Comparison of ENCODE assay signal across 2 cellular contexts in the genomic region with DNA sequence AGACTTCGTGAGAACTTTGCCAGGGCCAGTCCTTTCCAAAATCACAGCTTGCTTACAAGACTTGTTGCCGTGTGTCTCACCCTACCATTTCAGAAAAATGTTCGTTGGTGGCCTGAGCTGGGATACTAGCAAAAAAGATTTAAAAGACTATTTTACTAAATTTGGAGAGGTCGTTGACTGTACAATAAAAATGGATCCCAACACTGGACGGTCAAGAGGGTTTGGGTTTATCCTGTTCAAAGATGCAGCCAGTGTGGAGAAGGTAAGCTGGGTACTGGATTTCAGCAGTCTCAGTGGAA.
TF ChIP-seq lines count a peak whose summit lies in the region.

No MANE protein-coding gene starts in this region.

TF ChIP-seq in H1, 55 proteins besides CTCF, POLR2A, EP300 and RAD21:
- TF ChIP-seq NRF1 (IDR thresholded peaks at IDR 0.05; ENCODE audit: low read depth, low read length) (no peak), CBX5 (IDR thresholded peaks at IDR 0.05; ENCODE audit: low read depth, low read length) (no peak), SRF (IDR thresholded peaks at IDR 0.05; ENCODE audit: low read depth, low read length) (no peak), TBP (IDR thresholded peaks at IDR 0.05; ENCODE audit: low read depth, low read length) (no peak), SIRT6 (IDR thresholded peaks at IDR 0.05; ENCODE audit: low read length) (no peak), NANOG (IDR thresholded peaks at IDR 0.05; ENCODE audit: insufficient read depth, low read depth, low read length, poor library complexity, severe bottlenecking) (no peak), CBX8 (IDR thresholded peaks at IDR 0.05; ENCODE audit: borderline replicate concordance, low read depth, low read length) (no peak), KDM1A (IDR thresholded peaks at IDR 0.05; ENCODE audit: borderline replicate concordance, low read length) (no peak)

TF ChIP-seq in neural cell, 6 proteins besides CTCF, POLR2A, EP300 and RAD21:
- TF ChIP-seq POLR2AphosphoS5 (IDR thresholded peaks at IDR 0.05), result no peak
- TF ChIP-seq TAF1 (IDR thresholded peaks at IDR 0.05; ENCODE audit: low read depth), result no peak
